8 cellular contexts compared by ENCODE assay signal in genomic region chr20:38894091-38894847, GRCh38. TPM values are rescaled to one million over a fixed set of nuclear protein-coding genes. Genes with fewer than 3 reads are reported as not detected.
A peak's percentile ranks its signal among the peaks of the same experiment; 100 is the strongest.
DNase-seq lines count a peak whose midpoint lies in the region; ATAC-seq, FAIRE-seq and TF ChIP-seq lines count a peak whose summit lies in the region.

No MANE protein-coding gene starts in this region.

- H3F3A ChIP-seq in SU-DHL-6 (ENCODE audit: insufficient read depth) = peaks cover 36% of the 10 kb centered on the region

- peak overlapping the region; percentile 57 for H3K4me3 Mint-ChIP-seq in MCF 10A (ENCODE audit: unreplicated experiment)

- ATAC-seq in left ventricle myocardium superior (peak; percentile 75), HG02840 (IDR thresholded peaks at IDR 0.05; ENCODE audit: low FRiP score, unreplicated experiment) (no peak)

- CTCF ChIA-PET in MCF 10A (lab: Yijun Ruan, JAX) = interaction anchor here (0.6 to 6.6 kb wide), 36 partner anchors 9 to 1761 kb away, joined by 3 to 131 read pairs (median 4); partner anchors contain the start of genes ACTR5 and DHX35

- no peak overlapping the region for H2AFZ ChIP-seq in SU-DHL-6 (ENCODE audit: low read depth, low read length, severe bottlenecking)

- H3K27me3 ChIP-seq in breast epithelium = no peaks in the 10 kb centered on the region
- H3K27me3 ChIP-seq in SU-DHL-6 (ENCODE audit: low read length) = no peaks in the 10 kb centered on the region

- intact Hi-C loops in MCF 10A (cut with micrococcal nuclease) = loop anchor here (1.0 kb wide), 2 partner anchors 143 to 154 kb away; no protein-coding TSS in a partner anchor
- intact Hi-C loops in breast epithelium (cut with DNase I; ENCODE audit: low total_unique reads) = no loop called here
- intact Hi-C loops in left ventricle myocardium superior (cut with micrococcal nuclease) = no loop called here
- intact Hi-C loops in kidney (cut with DNase I) = no loop called here

- TF ChIP-seq CTCF in MCF 10A (IDR thresholded peaks at IDR 0.05; ENCODE audit: unreplicated experiment) (no peak), breast epithelium (IDR thresholded peaks at IDR 0.05) (no peak), SU-DHL-6 (IDR thresholded peaks at IDR 0.05; ENCODE audit: insufficient read depth, low read length, poor library complexity, severe bottlenecking) (no peak), kidney (IDR thresholded peaks at IDR 0.05; ENCODE audit: borderline replicate concordance, extremely low read depth, insufficient read depth) (no peak)

- POLR2A ChIA-PET in MCF 10A (lab: Yijun Ruan, JAX) = interaction anchor here (1.2 to 1.4 kb wide), 2 partner anchors 129 to 144 kb away, joined by 3 to 5 read pairs; no protein-coding TSS in a partner anchor

- peak overlapping the region in 1 of 3 donors; percentile 47 for H3K4me3 ChIP-seq in breast epithelium
- H3K4me3 ChIP-seq in SU-DHL-6 (ENCODE audit: insufficient read depth, low read length, poor library complexity, severe bottlenecking) = no peak overlapping the region
- no peak overlapping the region for H3K4me3 ChIP-seq in kidney (ENCODE audit: low read length in 2 of 2)

- no peaks in the 10 kb centered on the region for H4K20me1 ChIP-seq in SU-DHL-6 (ENCODE audit: low read depth, low read length)

- H3K9me3 ChIP-seq in breast epithelium (no peaks in the 10 kb centered on the region), SU-DHL-6 (ENCODE audit: insufficient read depth, low read length) (no peaks in the 10 kb centered on the region), kidney (ENCODE audit: control insufficient read depth in 1 of 2, low read length in 2 of 2) (no peaks in the 10 kb centered on the region)

- no TSS peak for BruUV-seq in MCF 10A (replicated peaks; lab: Mats Ljungman, UMichigan)

- no peak for TF ChIP-seq POLR2A in breast epithelium (IDR thresholded peaks at IDR 0.05)

- no peaks in the 10 kb centered on the region for H3K36me3 Mint-ChIP-seq in MCF 10A (ENCODE audit: insufficient read depth, unreplicated experiment)

- H3K4me1 Mint-ChIP-seq in MCF 10A (ENCODE audit: insufficient read depth, unreplicated experiment) = peaks cover 10% of the 10 kb centered on the region

- no peaks in the 10 kb centered on the region for H3K9me2 ChIP-seq in SU-DHL-6 (replicated peaks; ENCODE audit: insufficient read depth, low read length)

- no peaks in the 10 kb centered on the region for H3K9me3 Mint-ChIP-seq in MCF 10A (ENCODE audit: unreplicated experiment)

- peaks cover 34% of the 10 kb centered on the region; the same call in 1 of the 2 replicates for H3K79me2 ChIP-seq in SU-DHL-6 (ENCODE audit: insufficient read depth, low read length)

- DNase-seq in MCF 10A (ENCODE audit: unreplicated experiment) (no peak), breast epithelium (ENCODE audit: low spot score in 2 of 2) (no peak), left ventricle myocardium superior (peak; percentile 66), kidney (no peak), kidney glomerular epithelial cell (lab: John Stamatoyannopoulos, UW) (no peak)
- no peak for DNase-seq in stimulated activated CD4-positive, alpha-beta T cell treated with anti-CD3 and anti-CD28 coated beads, Interleukin-4, amount 100 ng/mL, for 1 hour

- H3K9ac ChIP-seq in SU-DHL-6 (ENCODE audit: low read length) = peak overlapping the region; percentile 55
- H3K9ac ChIP-seq in kidney (ENCODE audit: low read length in 2 of 2) = no peak overlapping the region

- H3K27ac Mint-ChIP-seq in MCF 10A (ENCODE audit: low read depth, unreplicated experiment) = no peak overlapping the region

- peaks cover 14% of the 10 kb centered on the region for H3K27me3 Mint-ChIP-seq in MCF 10A (ENCODE audit: insufficient read depth, unreplicated experiment)

- no peak overlapping the region for H3K4me2 ChIP-seq in SU-DHL-6 (ENCODE audit: low read depth, low read length, poor library complexity, severe bottlenecking)

- H3K27ac ChIP-seq in breast epithelium = no peak overlapping the region
- peak overlapping the region; percentile 98 for H3K27ac ChIP-seq in SU-DHL-6 (ENCODE audit: low read depth, low read length)
- no peak overlapping the region for H3K27ac ChIP-seq in kidney (ENCODE audit: low read depth in 2 of 2, low read length in 2 of 2)

- H3K4me1 ChIP-seq in breast epithelium (no peaks in the 10 kb centered on the region), kidney (ENCODE audit: control insufficient read depth in 1 of 2, insufficient read depth in 1 of 2, low read depth in 1 of 2, low read length in 2 of 2) (peaks cover 0 to 2% of the 10 kb centered on the region in 2 donors)

- FAIRE-seq in kidney (lab: Jason Lieb, UNC) = no peak

- no peaks in the 10 kb centered on the region for H3K36me3 ChIP-seq in breast epithelium
- H3K36me3 ChIP-seq in SU-DHL-6 (ENCODE audit: low read length) = peaks cover 18% of the 10 kb centered on the region
- peaks cover 0 to 4% of the 10 kb centered on the region in 2 donors for H3K36me3 ChIP-seq in kidney (ENCODE audit: control insufficient read depth in 1 of 2, insufficient read depth in 2 of 2, low read length in 2 of 2)

RNA-seq across cellular contexts. Expression of gene FAM83D, which starts 31.9 kb away (rescaled TPM):
- total RNA-seq in MCF 10A (2022) (10.7 and 18.4 TPM in 2 replicates), breast epithelium (under 1 TPM; 0.33 to 0.64 (median 0.59) TPM), left ventricle myocardium superior (0.20 TPM), kidney (0.79 TPM)
- 1.2 TPM for polyA plus RNA-seq in kidney (ENCODE audit: insufficient read depth, low read depth, low replicate concordance)
